ENCODE assay signal across 8 cellular contexts in the genomic region with DNA sequence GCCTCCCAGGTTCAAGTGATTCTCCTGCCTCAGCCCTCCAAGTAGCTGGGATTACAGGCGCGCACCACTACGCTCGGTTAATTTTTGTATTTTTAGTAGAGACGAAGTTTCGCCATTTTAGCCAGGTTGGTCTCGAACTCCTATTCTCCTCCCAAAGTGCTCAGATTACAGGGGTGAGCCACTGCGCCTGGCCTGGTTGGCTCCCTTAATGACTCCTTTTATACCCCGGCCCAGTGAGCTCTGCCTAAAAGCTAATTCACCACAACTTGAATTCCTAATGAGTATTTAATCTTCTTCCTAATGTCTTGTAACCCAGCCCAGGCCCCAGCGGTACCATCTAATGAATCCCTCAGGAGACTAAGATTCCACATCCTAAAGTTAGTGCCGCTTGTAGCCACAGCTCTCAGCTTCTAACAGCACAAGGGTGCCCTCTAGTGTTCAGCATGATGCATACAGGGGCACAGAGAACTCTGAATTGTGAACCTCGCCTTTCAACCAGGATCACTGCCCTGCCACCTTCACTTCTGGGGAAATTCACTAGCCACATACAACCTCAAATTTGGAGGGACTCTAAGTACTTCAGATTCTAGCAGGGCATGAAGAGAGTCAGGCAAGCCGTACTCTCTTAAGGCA.
DNase-seq lines count a peak whose midpoint lies in the region; ATAC-seq and TF ChIP-seq lines count a peak whose summit lies in the region.

No MANE protein-coding gene starts in this region.

- peak; percentile 90 for TF ChIP-seq CTCF in AG09319 (IDR thresholded peaks at IDR 0.05; ENCODE audit: low read depth, low read length)

- DNase-seq in AG09319 (ENCODE audit: extremely low read depth, low read depth) (peak; percentile 0), NCI-H2107 treated with DMSO at 0.1 percent for 48 hours (lab: John Stamatoyannopoulos, UW; ENCODE audit: unreplicated experiment) (peak; percentile 42), dermis blood vessel endothelial cell (peak; percentile 64), medulla oblongata (ENCODE audit: extremely low spot score) (peak; percentile 61), stromal cell of bone marrow (ENCODE audit: low read depth) (peak; percentile 31)
- DNase-seq in activated CD4-positive, alpha-beta T cell treated with anti-CD3 and anti-CD28 coated beads for 1 hour = peak; percentile 7

- peak; percentile 91 for ATAC-seq in GM18499 (IDR thresholded peaks at IDR 0.05; ENCODE audit: insufficient read depth, unreplicated experiment)
- peak; percentile 64 for ATAC-seq in HG02970 (IDR thresholded peaks at IDR 0.05; ENCODE audit: low FRiP score, unreplicated experiment)

Comparison
In these comparisons a context has a peak if more than half of its experiments do, and no peak if none do; other contexts are left out.
1. Peak in every context shown above with its lines: DNase-seq and ATAC-seq.
2. DNase-seq: peak in every context shown above with its lines; median percentile 64 in dermis blood vessel endothelial cell; 61 in medulla oblongata; 42 in NCI-H2107 treated with DMSO at 0.1 percent for 48 hours; 31 in stromal cell of bone marrow; 7 in activated CD4-positive, alpha-beta T cell treated with anti-CD3 and anti-CD28 coated beads for 1 hour; 0 in AG09319.